ENCODE assay signal across 35 cellular contexts in the genomic region with DNA sequence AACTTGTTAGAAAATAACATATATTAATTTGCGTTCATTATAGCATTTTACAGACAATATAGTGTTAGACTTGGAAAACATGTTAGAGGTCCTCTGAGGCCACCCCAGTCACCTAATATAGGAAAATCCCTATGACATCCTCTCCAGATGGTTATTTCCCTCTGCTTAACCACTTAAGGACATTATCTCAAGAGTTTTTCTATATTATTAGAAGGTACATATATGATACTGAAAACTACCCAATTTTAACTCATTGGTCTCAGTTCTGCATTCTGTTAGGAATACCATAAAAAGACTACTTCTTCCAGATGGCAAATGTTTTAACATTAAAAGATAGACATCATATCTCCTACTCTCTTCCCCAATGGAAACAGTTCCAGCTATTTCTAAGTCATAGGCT. TPM values are rescaled to one million over a fixed set of nuclear protein-coding genes. Genes with fewer than 3 reads are reported as not detected.
"Had no signal": no experiment of that assay in that cellular context is flagged by ENCODE, and none has a peak within 500 bp of the region (broad histone marks: within the 10 kb centered on the region; RNA-seq: fewer than 3 reads in every experiment).

No MANE protein-coding gene starts in this region.

- H3K4me3 Mint-ChIP-seq: activated CD4-positive, alpha-beta memory T cell treated with anti-CD3 and anti-CD28 coated beads for 36 hours; activated CD4-positive, alpha-beta T cell treated with anti-CD3 and anti-CD28 coated beads, Interleukin-2, amount 10 ng/mL, durations not matched to agents 24 days and 14 days; activated naive CD4-positive, alpha-beta T cell treated with anti-CD3 and anti-CD28 coated beads, Interleukin-2, amount 50 U/mL, for 24 hours; activated naive CD8-positive, alpha-beta T cell treated with anti-CD3 and anti-CD28 coated beads, Interleukin-2, amount 50 U/mL, for 24 hours; activated T-cell treated with anti-CD3 and anti-CD28 coated beads, Interleukin-2, amount 50 U/mL, for 4 hours; effector memory CD8-positive, alpha-beta T cell; neural crest cell; stimulated activated effector memory CD8-positive, alpha-beta T cell treated with anti-CD3 and anti-CD28 coated beads, Interleukin-12 subunit alpha, Interleukin-12 subunit beta, amount 100 ng/mL, for 72 hours; stimulated activated naive CD8-positive, alpha-beta T cell treated with anti-CD3 and anti-CD28 coated beads, Interleukin-15, amount 100 ng/mL, for 72 hours had no signal

- DNase-seq: activated CD4-positive, alpha-beta memory T cell treated with anti-CD3 and anti-CD28 coated beads for 36 hours; activated CD4-positive, alpha-beta T cell treated with anti-CD3 and anti-CD28 coated beads, Interleukin-2, amount 10 ng/mL, durations not matched to agents 24 days and 14 days; activated CD4-positive, CD25-positive, alpha-beta regulatory T cell treated with anti-CD3 and anti-CD28 coated beads, Interleukin-2, amount 50 U/mL, for 72 hours; activated CD8-positive, alpha-beta memory T cell treated with anti-CD3 and anti-CD28 coated beads, Interleukin-2, amount 50 U/mL, for 48 hours; activated naive CD8-positive, alpha-beta T cell treated with anti-CD3 and anti-CD28 coated beads, Interleukin-2, amount 50 U/mL, for 24 hours; activated T-cell treated with anti-CD3 and anti-CD28 coated beads, Interleukin-2, amount 50 U/mL, for 4 hours; amygdala; caudate nucleus; cortex of kidney; effector memory CD8-positive, alpha-beta T cell; foreskin fibroblast; heart right ventricle; kidney glomerular epithelial cell; left lung; lower lobe of right lung; mesenchymal stem cell; naive thymus-derived CD8-positive, alpha-beta T cell; nucleus accumbens; pancreas; retina; stimulated activated CD4-positive, alpha-beta T cell treated with anti-CD3 and anti-CD28 coated beads, Interleukin-12 subunit alpha, Interleukin-12 subunit beta, amount 100 ng/mL, for 4 hours; stimulated activated CD4-positive, alpha-beta T cell treated with anti-CD3 and anti-CD28 coated beads, Interleukin-4, amount 100 ng/mL, for 24 hours; stimulated activated naive CD8-positive, alpha-beta T cell treated with anti-CD3 and anti-CD28 coated beads, Interleukin-15, amount 100 ng/mL, for 72 hours; substantia nigra; upper lobe of left lung had no signal

- FAIRE-seq: endothelial cell of umbilical vein had no signal

- H3K9me3 ChIP-seq: left lung, lower lobe of right lung, pancreas, prostate gland, upper lobe of left lung, vagina had no signal

- H3K4me1 ChIP-seq: heart right ventricle, left lung, lower lobe of right lung, pancreas, upper lobe of left lung had no signal

- H3K27me3 Mint-ChIP-seq: activated CD4-positive, alpha-beta memory T cell treated with anti-CD3 and anti-CD28 coated beads for 36 hours; activated naive CD4-positive, alpha-beta T cell treated with anti-CD3 and anti-CD28 coated beads, Interleukin-2, amount 50 U/mL, for 24 hours; activated naive CD8-positive, alpha-beta T cell treated with anti-CD3 and anti-CD28 coated beads, Interleukin-2, amount 50 U/mL, for 24 hours; effector memory CD8-positive, alpha-beta T cell; stimulated activated naive CD8-positive, alpha-beta T cell treated with anti-CD3 and anti-CD28 coated beads, Interleukin-15, amount 100 ng/mL, for 72 hours had no signal

- ATAC-seq: activated naive CD8-positive, alpha-beta T cell treated with anti-CD3 and anti-CD28 coated beads, Interleukin-2, amount 50 U/mL, for 24 hours; activated T-cell treated with anti-CD3 and anti-CD28 coated beads, Interleukin-2, amount 50 U/mL, for 4 hours; effector memory CD8-positive, alpha-beta T cell; esophagus mucosa; heart right ventricle; left lung; lower lobe of right lung; naive thymus-derived CD8-positive, alpha-beta T cell; pancreas; sciatic nerve; stimulated activated effector memory CD8-positive, alpha-beta T cell treated with anti-CD3 and anti-CD28 coated beads, Interleukin-12 subunit alpha, Interleukin-12 subunit beta, amount 100 ng/mL, for 72 hours; stimulated activated naive CD8-positive, alpha-beta T cell treated with anti-CD3 and anti-CD28 coated beads, Interleukin-15, amount 100 ng/mL, for 72 hours had no signal

- H3K36me3 Mint-ChIP-seq: activated CD4-positive, alpha-beta memory T cell treated with anti-CD3 and anti-CD28 coated beads for 36 hours; activated naive CD4-positive, alpha-beta T cell treated with anti-CD3 and anti-CD28 coated beads, Interleukin-2, amount 50 U/mL, for 24 hours; naive thymus-derived CD8-positive, alpha-beta T cell; stimulated activated effector memory CD8-positive, alpha-beta T cell treated with anti-CD3 and anti-CD28 coated beads, Interleukin-12 subunit alpha, Interleukin-12 subunit beta, amount 100 ng/mL, for 72 hours had no signal

- H3K27me3 ChIP-seq: heart right ventricle, left lung, pancreas, upper lobe of left lung, vagina had no signal

- H3K27ac Mint-ChIP-seq: activated CD4-positive, alpha-beta memory T cell treated with anti-CD3 and anti-CD28 coated beads for 36 hours; activated CD4-positive, alpha-beta T cell treated with anti-CD3 and anti-CD28 coated beads, Interleukin-2, amount 10 ng/mL, durations not matched to agents 24 days and 14 days; activated naive CD4-positive, alpha-beta T cell treated with anti-CD3 and anti-CD28 coated beads, Interleukin-2, amount 50 U/mL, for 24 hours; activated naive CD8-positive, alpha-beta T cell treated with anti-CD3 and anti-CD28 coated beads, Interleukin-2, amount 50 U/mL, for 24 hours; activated T-helper 2 cell treated with anti-CD3 and anti-CD28 coated beads, Interferon-gamma antibody, Interleukin-2, Interleukin-4, amounts not matched to agents 10 μg/mL and 5 μg/mL and 100 μg/mL, durations not matched to agents 14 hours and 24 hours and 36 hours; effector memory CD8-positive, alpha-beta T cell; naive thymus-derived CD8-positive, alpha-beta T cell; stimulated activated effector memory CD8-positive, alpha-beta T cell treated with anti-CD3 and anti-CD28 coated beads, Interleukin-12 subunit alpha, Interleukin-12 subunit beta, amount 100 ng/mL, for 72 hours; stimulated activated naive CD8-positive, alpha-beta T cell treated with anti-CD3 and anti-CD28 coated beads, Interleukin-15, amount 100 ng/mL, for 72 hours had no signal

- H3K4me3 ChIP-seq: heart right ventricle, left lung, lower lobe of right lung, pancreas, prostate gland, skin epidermis, upper lobe of left lung, vagina had no signal

- H3K9me3 Mint-ChIP-seq: activated CD4-positive, alpha-beta memory T cell treated with anti-CD3 and anti-CD28 coated beads for 36 hours; activated CD4-positive, alpha-beta T cell treated with anti-CD3 and anti-CD28 coated beads, Interleukin-2, amount 10 ng/mL, durations not matched to agents 24 days and 14 days; activated naive CD4-positive, alpha-beta T cell treated with anti-CD3 and anti-CD28 coated beads, Interleukin-2, amount 50 U/mL, for 24 hours; activated naive CD8-positive, alpha-beta T cell treated with anti-CD3 and anti-CD28 coated beads, Interleukin-2, amount 50 U/mL, for 24 hours; activated T-cell treated with anti-CD3 and anti-CD28 coated beads, Interleukin-2, amount 50 U/mL, for 4 hours; activated T-helper 2 cell treated with anti-CD3 and anti-CD28 coated beads, Interferon-gamma antibody, Interleukin-2, Interleukin-4, amounts not matched to agents 10 μg/mL and 5 μg/mL and 100 μg/mL, durations not matched to agents 14 hours and 24 hours and 36 hours; stimulated activated effector memory CD8-positive, alpha-beta T cell treated with anti-CD3 and anti-CD28 coated beads, Interleukin-12 subunit alpha, Interleukin-12 subunit beta, amount 100 ng/mL, for 72 hours had no signal

- H3K36me3 ChIP-seq: heart right ventricle, left lung, lower lobe of right lung, pancreas, prostate gland, upper lobe of left lung, vagina had no signal

- H3K4me1 Mint-ChIP-seq: activated CD4-positive, alpha-beta T cell treated with anti-CD3 and anti-CD28 coated beads, Interleukin-2, amount 10 ng/mL, durations not matched to agents 24 days and 14 days; activated naive CD4-positive, alpha-beta T cell treated with anti-CD3 and anti-CD28 coated beads, Interleukin-2, amount 50 U/mL, for 24 hours; activated naive CD8-positive, alpha-beta T cell treated with anti-CD3 and anti-CD28 coated beads, Interleukin-2, amount 50 U/mL, for 24 hours; stimulated activated effector memory CD8-positive, alpha-beta T cell treated with anti-CD3 and anti-CD28 coated beads, Interleukin-12 subunit alpha, Interleukin-12 subunit beta, amount 100 ng/mL, for 72 hours; stimulated activated naive CD8-positive, alpha-beta T cell treated with anti-CD3 and anti-CD28 coated beads, Interleukin-15, amount 100 ng/mL, for 72 hours had no signal

- H3K27ac ChIP-seq: heart right ventricle, left lung, lower lobe of right lung, pancreas, prostate gland, skin epidermis, upper lobe of left lung, vagina had no signal

RNA-seq across cellular contexts. Expression of gene PTPN13, which starts 21.4 kb away (rescaled TPM):
- total RNA-seq: naive thymus-derived CD8-positive, alpha-beta T cell had no signal
- polyA plus RNA-seq: naive thymus-derived CD8-positive, alpha-beta T cell had no signal
